Comparison of ENCODE assay signal across 9 cellular contexts in the genomic region with DNA sequence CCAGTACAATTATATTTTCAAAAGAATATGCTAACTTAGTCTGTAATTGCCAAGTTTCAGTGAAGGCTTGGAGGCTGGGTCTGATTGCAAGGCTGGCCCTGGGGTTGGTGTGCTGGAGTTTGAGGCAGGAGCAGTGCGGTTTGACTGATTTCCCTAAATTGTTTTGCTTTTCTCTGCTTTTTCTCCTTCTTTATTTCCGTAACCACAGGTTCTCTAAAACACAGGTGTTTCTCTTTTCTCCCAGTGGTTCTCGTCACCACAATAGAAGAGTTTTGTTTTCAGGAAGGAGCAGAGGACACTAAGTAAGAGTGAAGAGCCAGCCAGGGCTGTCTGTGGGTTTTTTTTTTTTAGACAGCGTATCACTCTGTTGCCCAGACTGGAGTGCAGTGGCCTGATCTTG. TPM values are rescaled to one million over a fixed set of nuclear protein-coding genes. Genes with fewer than 3 reads are reported as not detected.
DNase-seq lines count a peak whose midpoint lies in the region; ATAC-seq and TF ChIP-seq lines count a peak whose summit lies in the region.
"Had no signal": no experiment of that assay in that cellular context is flagged by ENCODE, and none has a peak within 500 bp of the region (broad histone marks: within the 10 kb centered on the region; RNA-seq: fewer than 3 reads in every experiment).

No MANE protein-coding gene starts in this region.

- H3K27ac Mint-ChIP-seq in naive thymus-derived CD8-positive, alpha-beta T cell: peak overlapping the region; percentile 61 to 95 (median 88)
- H3K27ac Mint-ChIP-seq in Calu3 (ENCODE audit: unreplicated experiment): no peak overlapping the region

- BruUV-seq in Calu3 (replicated peaks; lab: Mats Ljungman, UMichigan): no TSS peak

- H3K36me3 Mint-ChIP-seq in naive thymus-derived CD8-positive, alpha-beta T cell: no peaks in the 10 kb centered on the region
- no peaks in the 10 kb centered on the region for H3K36me3 Mint-ChIP-seq in Calu3 (ENCODE audit: insufficient read depth, unreplicated experiment)

- peaks cover 0 to 9% (median 0%) of the 10 kb centered on the region in 9 donors for H3K9me3 Mint-ChIP-seq in naive thymus-derived CD8-positive, alpha-beta T cell
- no peaks in the 10 kb centered on the region for H3K9me3 Mint-ChIP-seq in Calu3 (ENCODE audit: low read depth, unreplicated experiment)

- CTCF ChIA-PET in Calu3 (lab: Charles Lee): no interaction called here

- no peaks in the 10 kb centered on the region for H3K27me3 Mint-ChIP-seq in naive thymus-derived CD8-positive, alpha-beta T cell
- no peaks in the 10 kb centered on the region for H3K27me3 Mint-ChIP-seq in Calu3 (ENCODE audit: unreplicated experiment)

- DNase-seq in MV-4-11 (lab: John Stamatoyannopoulos, UW) (peak; percentile 38), Calu3 (no peak), NCI-H1105 (lab: John Stamatoyannopoulos, UW) (no peak)
- peak in 5 of 10 donors; percentile 18 to 63 (median 46) for DNase-seq in naive thymus-derived CD8-positive, alpha-beta T cell
- no peak for DNase-seq in stimulated activated CD4-positive, alpha-beta T cell treated with anti-CD3 and anti-CD28 coated beads, Interleukin-2, amount 100 ng/mL, for 48 hours
- DNase-seq: EL had no signal

- H3K4me1 Mint-ChIP-seq in naive thymus-derived CD8-positive, alpha-beta T cell: peaks cover 33 to 67% (median 58%) of the 10 kb centered on the region in 4 donors
- no peaks in the 10 kb centered on the region for H3K4me1 Mint-ChIP-seq in Calu3 (ENCODE audit: low read depth, unreplicated experiment)

- ATAC-seq in GM18502 (IDR thresholded peaks at IDR 0.05; ENCODE audit: poor library complexity, unreplicated experiment): peak; percentile 72
- ATAC-seq in GM21619 (IDR thresholded peaks at IDR 0.05; ENCODE audit: unreplicated experiment): peak; percentile 53
- ATAC-seq in naive thymus-derived CD8-positive, alpha-beta T cell: peak; percentile 83 to 87
- no peak for ATAC-seq in GM19023 (IDR thresholded peaks at IDR 0.05; ENCODE audit: unreplicated experiment)

- no peak for TF ChIP-seq CTCF in Calu3 (IDR thresholded peaks at IDR 0.05; ENCODE audit: unreplicated experiment)

- H3K4me3 Mint-ChIP-seq in naive thymus-derived CD8-positive, alpha-beta T cell: peak overlapping the region; percentile 8 to 81 (median 50)
- no peak overlapping the region for H3K4me3 Mint-ChIP-seq in Calu3 (ENCODE audit: low read depth, unreplicated experiment)

- POLR2A ChIA-PET in naive thymus-derived CD8-positive, alpha-beta T cell (lab: Charles Lee): interaction anchor here (0.9 kb wide), 1 partner anchor 55 kb away, joined by 4 read pairs; no protein-coding TSS in a partner anchor

- intact Hi-C loops in Calu3 (cut with micrococcal nuclease; ENCODE audit: unreplicated experiment): no loop called here

RNA-seq across cellular contexts. Expression of gene SNX9, which starts 8.2 kb away (rescaled TPM):
- total RNA-seq in naive thymus-derived CD8-positive, alpha-beta T cell: 10 to 100 TPM; 38.2 TPM
- polyA plus RNA-seq in naive thymus-derived CD8-positive, alpha-beta T cell: 10 to 100 TPM; 15.6 to 32.8 (median 19.7) TPM
- total RNA-seq in Calu3 (2022): 16.6 and 17.7 TPM in 2 replicates
